Comparison of ENCODE assay signal across 1 cellular context in the genomic region with DNA sequence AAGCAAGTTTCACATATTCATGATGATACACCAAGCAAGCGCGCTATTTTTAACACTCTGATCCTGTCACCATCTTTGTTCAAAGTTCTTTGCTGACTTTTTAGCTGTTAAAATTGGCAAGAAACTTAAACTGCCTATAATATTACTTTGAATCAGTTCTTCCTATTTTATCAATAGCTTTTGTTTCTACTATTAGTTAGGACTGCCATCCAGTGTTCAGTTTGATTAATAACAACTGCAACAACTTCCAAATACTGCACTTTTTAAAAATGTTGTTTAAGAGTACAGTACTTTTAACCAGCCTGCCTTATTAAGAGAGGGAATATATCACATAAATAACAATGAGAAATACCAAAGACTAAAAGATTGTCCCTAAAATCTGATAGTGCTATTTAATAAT.
TF ChIP-seq lines count a peak whose summit lies in the region.

No MANE protein-coding gene starts in this region.

TF ChIP-seq in GM23338, 12 proteins besides CTCF, POLR2A, EP300 and RAD21 (continued from another document):
- TF ChIP-seq ZNF462 (CRISPR knock-in tag; IDR thresholded peaks at IDR 0.05) = no peak
- TF ChIP-seq ETS1 (IDR thresholded peaks at IDR 0.05) = no peak
- TF ChIP-seq EZH2 (IDR thresholded peaks at IDR 0.05; ENCODE audit: low read depth, unreplicated experiment) = no peak
- TF ChIP-seq CREB1 (CRISPR knock-in tag; IDR thresholded peaks at IDR 0.05; ENCODE audit: low read depth) = no peak
- no peak for TF ChIP-seq ZNF331 (CRISPR knock-in tag; IDR thresholded peaks at IDR 0.05; ENCODE audit: low read depth)
- TF ChIP-seq ZNF114 (CRISPR knock-in tag; IDR thresholded peaks at IDR 0.05) = no peak
- TF ChIP-seq REST (IDR thresholded peaks at IDR 0.05; ENCODE audit: unreplicated experiment) = no peak
